In the genomic region with DNA sequence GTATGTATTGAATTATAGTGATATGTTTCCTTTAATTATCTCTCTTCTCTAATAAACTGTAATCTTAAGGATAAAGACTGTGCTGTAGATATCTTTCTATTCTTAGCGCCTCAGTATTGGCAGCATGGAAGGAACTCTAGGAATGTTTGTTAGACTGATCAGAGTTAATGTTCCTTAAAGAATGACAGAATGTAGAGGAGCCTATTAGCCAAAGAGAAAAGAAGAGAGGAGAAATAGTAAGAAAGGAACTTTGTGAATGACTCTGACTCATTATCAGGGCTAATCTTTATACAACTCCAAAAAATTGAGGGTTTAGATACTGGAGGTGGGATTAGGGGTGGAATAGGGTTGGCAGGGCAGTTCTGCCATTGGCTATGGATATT, we compare ENCODE assay signal across 23 cellular contexts.
"Had no signal": no experiment of that assay in that cellular context is flagged by ENCODE, and none has a peak within 500 bp of the region (broad histone marks: within the 10 kb centered on the region; RNA-seq: fewer than 3 reads in every experiment).

No MANE protein-coding gene starts in this region.

- H3K36me3 ChIP-seq: breast epithelium, esophagus squamous epithelium, left ventricle myocardium inferior, neural progenitor cell, pancreas had no signal

- H3K4me2 ChIP-seq: neural progenitor cell had no signal

- ATAC-seq: activated CD8-positive, alpha-beta memory T cell treated with anti-CD3 and anti-CD28 coated beads, Interleukin-2, amount 10 ng/mL, durations not matched to agents 7 days and 5 days; activated T-helper 17 cell treated with anti-CD3 and anti-CD28 coated beads, Interleukin-2, amount 50 U/mL, for 72 hours; mucosa of descending colon; pancreas; sciatic nerve; stimulated activated memory B cell treated with anti-CD40 and anti-IgM and Interleukin-4, amounts not matched to agents 10 μg/mL and 1 μg/mL and 100 μg/mL, for 72 hours; T-cell had no signal

- H3K4me1 Mint-ChIP-seq: activated B cell treated with CpG ODN at 0.5 μM for 24 hours; activated CD4-positive, alpha-beta memory T cell treated with anti-CD3 and anti-CD28 coated beads, Interleukin-2, amount 10 ng/mL, durations not matched to agents 7 days and 5 days; activated CD8-positive, alpha-beta memory T cell treated with anti-CD3 and anti-CD28 coated beads, Interleukin-2, amount 10 ng/mL, durations not matched to agents 7 days and 5 days; activated naive CD8-positive, alpha-beta T cell treated with anti-CD3 and anti-CD28 coated beads, Interleukin-2, amount 10 ng/mL, durations not matched to agents 7 days and 5 days; activated T-helper 17 cell treated with anti-CD3 and anti-CD28 coated beads, Interleukin-2, amount 50 U/mL, for 72 hours; naive B cell; neural progenitor cell; stimulated activated memory B cell treated with anti-CD40 and anti-IgM and Interleukin-4, amounts not matched to agents 10 μg/mL and 1 μg/mL and 100 μg/mL, for 72 hours; T-cell had no signal

- FAIRE-seq: pancreas had no signal

- H3K27ac ChIP-seq: breast epithelium, left ventricle myocardium inferior, neural progenitor cell, pancreas, SK-N-MC, testis had no signal

- H3K27ac Mint-ChIP-seq: activated B cell treated with CpG ODN at 0.5 μM for 24 hours; activated CD4-positive, alpha-beta memory T cell treated with anti-CD3 and anti-CD28 coated beads, Interleukin-2, amount 10 ng/mL, durations not matched to agents 7 days and 5 days; activated CD8-positive, alpha-beta memory T cell treated with anti-CD3 and anti-CD28 coated beads, Interleukin-2, amount 10 ng/mL, durations not matched to agents 7 days and 5 days; activated naive CD8-positive, alpha-beta T cell treated with anti-CD3 and anti-CD28 coated beads, Interleukin-2, amount 10 ng/mL, durations not matched to agents 7 days and 5 days; activated T-helper 17 cell treated with anti-CD3 and anti-CD28 coated beads, Interleukin-2, amount 50 U/mL, for 72 hours; naive B cell; neural progenitor cell; stimulated activated memory B cell treated with anti-CD40 and anti-IgM and Interleukin-4, amounts not matched to agents 10 μg/mL and 1 μg/mL and 100 μg/mL, for 72 hours; T-cell; type B pancreatic cell had no signal

- H2AFZ ChIP-seq: neural progenitor cell had no signal

- H3K4me3 ChIP-seq: breast epithelium, esophagus squamous epithelium, left ventricle myocardium inferior, mucosa of descending colon, neural progenitor cell, pancreas, SK-N-MC, testis had no signal

- H3K9ac ChIP-seq: neural progenitor cell had no signal

- H3K9me3 Mint-ChIP-seq: activated CD4-positive, alpha-beta memory T cell treated with anti-CD3 and anti-CD28 coated beads, Interleukin-2, amount 10 ng/mL, durations not matched to agents 7 days and 5 days; activated naive CD8-positive, alpha-beta T cell treated with anti-CD3 and anti-CD28 coated beads, Interleukin-2, amount 10 ng/mL, durations not matched to agents 7 days and 5 days; activated T-helper 17 cell treated with anti-CD3 and anti-CD28 coated beads, Interleukin-2, amount 50 U/mL, for 72 hours; neural progenitor cell; type B pancreatic cell had no signal

- H3K4me3 Mint-ChIP-seq: activated B cell treated with CpG ODN at 0.5 μM for 24 hours; activated CD4-positive, alpha-beta memory T cell treated with anti-CD3 and anti-CD28 coated beads, Interleukin-2, amount 10 ng/mL, durations not matched to agents 7 days and 5 days; activated CD8-positive, alpha-beta memory T cell treated with anti-CD3 and anti-CD28 coated beads, Interleukin-2, amount 10 ng/mL, durations not matched to agents 7 days and 5 days; activated naive CD8-positive, alpha-beta T cell treated with anti-CD3 and anti-CD28 coated beads, Interleukin-2, amount 10 ng/mL, durations not matched to agents 7 days and 5 days; activated T-helper 17 cell treated with anti-CD3 and anti-CD28 coated beads, Interleukin-2, amount 50 U/mL, for 72 hours; naive B cell; neural progenitor cell; stimulated activated memory B cell treated with anti-CD40 and anti-IgM and Interleukin-4, amounts not matched to agents 10 μg/mL and 1 μg/mL and 100 μg/mL, for 72 hours; T-cell; type B pancreatic cell had no signal

- H3K27me3 ChIP-seq: breast epithelium, esophagus squamous epithelium, neural progenitor cell, pancreas, testis had no signal

- H3K4me1 ChIP-seq: breast epithelium, left ventricle myocardium inferior, testis had no signal

- H3K36me3 Mint-ChIP-seq: activated CD8-positive, alpha-beta memory T cell treated with anti-CD3 and anti-CD28 coated beads, Interleukin-2, amount 10 ng/mL, durations not matched to agents 7 days and 5 days; activated naive CD8-positive, alpha-beta T cell treated with anti-CD3 and anti-CD28 coated beads, Interleukin-2, amount 10 ng/mL, durations not matched to agents 7 days and 5 days; naive B cell; neural progenitor cell; stimulated activated memory B cell treated with anti-CD40 and anti-IgM and Interleukin-4, amounts not matched to agents 10 μg/mL and 1 μg/mL and 100 μg/mL, for 72 hours; T-cell; type B pancreatic cell had no signal

- H3K9me3 ChIP-seq: breast epithelium, esophagus squamous epithelium, left ventricle myocardium inferior, mucosa of descending colon, pancreas, testis had no signal

- H3K27me3 Mint-ChIP-seq: activated B cell treated with CpG ODN at 0.5 μM for 24 hours; activated CD4-positive, alpha-beta memory T cell treated with anti-CD3 and anti-CD28 coated beads, Interleukin-2, amount 10 ng/mL, durations not matched to agents 7 days and 5 days; activated CD8-positive, alpha-beta memory T cell treated with anti-CD3 and anti-CD28 coated beads, Interleukin-2, amount 10 ng/mL, durations not matched to agents 7 days and 5 days; activated naive CD8-positive, alpha-beta T cell treated with anti-CD3 and anti-CD28 coated beads, Interleukin-2, amount 10 ng/mL, durations not matched to agents 7 days and 5 days; stimulated activated memory B cell treated with anti-CD40 and anti-IgM and Interleukin-4, amounts not matched to agents 10 μg/mL and 1 μg/mL and 100 μg/mL, for 72 hours; T-cell; type B pancreatic cell had no signal

- DNase-seq: activated B cell treated with CpG ODN at 0.5 μM for 24 hours; activated CD4-positive, alpha-beta memory T cell treated with anti-CD3 and anti-CD28 coated beads, Interleukin-2, amount 10 ng/mL, durations not matched to agents 7 days and 5 days; activated CD4-positive, alpha-beta T cell treated with anti-CD3 and anti-CD28 coated beads for 48 hours; activated CD8-positive, alpha-beta memory T cell treated with anti-CD3 and anti-CD28 coated beads, Interleukin-2, amount 10 ng/mL, durations not matched to agents 7 days and 5 days; activated naive CD4-positive, alpha-beta T cell treated with Interleukin-2 at 50 U/mL for 16 hours; activated naive CD8-positive, alpha-beta T cell treated with anti-CD3 and anti-CD28 coated beads, Interleukin-2, amount 10 ng/mL, durations not matched to agents 7 days and 5 days; activated T-cell treated with anti-CD3 and anti-CD28 coated beads, Interleukin-2, amount 50 U/mL, for 1 hour; cortex of kidney; esophagus squamous epithelium; left ventricle myocardium inferior; mucosa of descending colon; naive B cell; pancreas; stimulated activated CD4-positive, alpha-beta T cell treated with anti-CD3 and anti-CD28 coated beads, Interleukin-4, amount 100 ng/mL, for 4 hours; T-cell; testis had no signal
